8 cellular contexts compared by ENCODE assay signal in the genomic region with DNA sequence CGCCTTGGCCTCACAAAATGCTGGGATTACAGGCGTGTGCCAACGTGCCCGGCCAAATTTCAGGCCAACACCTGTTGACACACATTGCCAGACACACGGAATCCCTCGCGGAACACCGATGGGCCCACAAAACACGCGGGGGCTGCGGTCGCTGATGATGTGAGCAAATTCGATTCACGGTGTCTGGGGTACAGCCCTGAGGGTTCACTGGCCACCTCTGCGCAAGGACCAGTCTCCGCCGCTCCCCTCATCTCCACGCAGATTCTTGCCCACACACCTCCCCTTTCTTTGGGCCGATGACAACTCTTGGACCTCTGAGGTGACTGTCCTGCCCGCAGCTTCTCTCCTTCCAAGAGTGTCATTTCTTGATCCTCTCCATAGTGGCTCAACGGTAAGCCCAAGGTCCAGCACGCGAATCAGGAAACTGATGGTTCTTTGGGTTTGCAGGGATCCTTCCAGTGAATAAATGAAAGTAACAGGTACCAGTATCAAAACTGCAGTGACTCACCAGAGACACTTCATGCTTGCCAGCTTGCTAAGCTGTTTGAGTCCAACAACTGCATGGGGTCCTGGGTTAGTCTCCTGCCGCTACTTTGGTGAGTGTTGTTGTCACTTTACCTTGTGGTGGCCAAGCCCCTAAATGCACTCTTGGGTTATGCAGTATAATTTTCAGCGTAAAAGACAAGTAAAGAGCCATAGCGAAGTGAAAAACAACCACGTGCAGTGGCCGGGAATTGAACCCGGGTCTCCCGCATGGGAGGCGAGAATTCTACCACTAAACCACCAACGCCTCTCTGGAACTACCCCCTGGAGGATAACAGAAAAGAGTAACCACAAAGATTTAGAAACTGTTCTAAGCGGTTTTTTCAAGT. TPM values are rescaled to one million over a fixed set of nuclear protein-coding genes. Genes with fewer than 3 reads are reported as not detected.
DNase-seq lines count a peak whose midpoint lies in the region; ATAC-seq and TF ChIP-seq lines count a peak whose summit lies in the region.

No MANE protein-coding gene starts in this region.

- DNase-seq in CMK (ENCODE audit: low read depth), result peak; percentile 91
- DNase-seq in H4 (ENCODE audit: low spot score), result peak; percentile 92
- peak; percentile 72 for DNase-seq in RPMI7951 (ENCODE audit: low read depth)
- peak; percentile 1 for DNase-seq in brain pericyte (ENCODE audit: low read depth, low spot score)
- DNase-seq in medulla oblongata (ENCODE audit: extremely low spot score), result peak; percentile 46
- no peak for DNase-seq in NCI-H128 (lab: John Stamatoyannopoulos, UW; ENCODE audit: unreplicated experiment)
- no peak for DNase-seq in gastrocnemius medialis

- ATAC-seq in HG03175 (IDR thresholded peaks at IDR 0.05; ENCODE audit: unreplicated experiment), result no peak
- no peak for ATAC-seq in gastrocnemius medialis

- H3K27ac ChIP-seq in gastrocnemius medialis, result no peak overlapping the region

- peaks cover 0 to 14% (median 9%) of the 10 kb centered on the region in 3 donors for H3K27me3 ChIP-seq in gastrocnemius medialis

- no peak overlapping the region for H3K4me3 ChIP-seq in gastrocnemius medialis

- no peaks in the 10 kb centered on the region for H3K9me3 ChIP-seq in gastrocnemius medialis

- TF ChIP-seq POLR2A in gastrocnemius medialis (IDR thresholded peaks at IDR 0.05), result no peak

- in situ Hi-C loops in gastrocnemius medialis (cut with MboI; ENCODE audit: low sequenced_read_pairs in 4 of 4), result no loop called here

- intact Hi-C loops in gastrocnemius medialis (cut with DNase I; ENCODE audit: low total_unique reads), result no loop called here

- TF ChIP-seq CTCF in gastrocnemius medialis (IDR thresholded peaks at IDR 0.05 in 4 of 5, conservative IDR thresholded peaks at IDR 0.05 in 1 of 5), result no peak

- H3K4me1 ChIP-seq in gastrocnemius medialis, result no peaks in the 10 kb centered on the region

- no peaks in the 10 kb centered on the region for H3K36me3 ChIP-seq in gastrocnemius medialis

RNA-seq across cellular contexts. Expression of a gene that starts 11.0 kb away (rescaled TPM):
- not detected in 2 replicates for total RNA-seq in H4 (2014; rRNA removed; shearing (Covaris generic))
- under 0.01 TPM in 1 of 2 replicates, not detected in the other for total RNA-seq in RPMI7951 (2014; rRNA removed; shearing (Covaris generic))
- total RNA-seq in gastrocnemius medialis, result under 1 TPM in 1 of 4 donors, not detected in 3; under 0.01 TPM

Comparison
In these comparisons a context has a peak if more than half of its experiments do, and no peak if none do; other contexts are left out.
1. DNase-seq: peak in CMK (single experiment), H4 (single experiment), RPMI7951 (single experiment), brain pericyte (single experiment) and medulla oblongata (single experiment); none in NCI-H128 (single experiment) and gastrocnemius medialis (0 of 2).